In the genomic region with DNA sequence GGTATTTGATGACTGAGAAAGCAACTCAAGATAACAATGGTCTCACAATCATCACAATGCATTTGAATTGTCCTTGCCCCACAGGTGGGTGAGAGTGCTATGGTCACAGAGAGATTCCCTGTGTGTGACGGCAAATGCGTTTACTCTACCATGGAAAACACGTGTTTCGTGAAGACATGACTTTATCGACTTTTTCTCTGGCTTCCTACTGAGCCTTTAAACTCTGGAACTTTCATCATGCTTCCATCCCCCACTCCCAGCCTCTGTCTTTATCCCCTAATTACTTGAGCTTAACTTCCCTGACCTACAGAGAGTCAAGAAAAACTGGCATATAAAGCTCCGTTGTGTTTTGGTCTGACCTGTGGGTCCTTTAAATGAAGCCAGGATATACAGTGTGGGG, we compare ENCODE assay signal across 20 cellular contexts.
A peak's percentile ranks its signal among the peaks of the same experiment; 100 is the strongest.
DNase-seq lines count a peak whose midpoint lies in the region; ATAC-seq and TF ChIP-seq lines count a peak whose summit lies in the region.
"Had no signal": no experiment of that assay in that cellular context is flagged by ENCODE, and none has a peak within 500 bp of the region (broad histone marks: within the 10 kb centered on the region; RNA-seq: fewer than 3 reads in every experiment).

No MANE protein-coding gene starts in this region.

- H3K4me3 ChIP-seq in GM23338 (no peak overlapping the region), lower lobe of right lung (no peak overlapping the region)
- H3K4me3 ChIP-seq: A549, Peyer's patch had no signal

- no peaks in the 10 kb centered on the region for H3K79me2 ChIP-seq in GM23338 (replicated peaks; ENCODE audit: insufficient read depth)

- H3K36me3 Mint-ChIP-seq in GM23338 (ENCODE audit: low read depth), result no peaks in the 10 kb centered on the region; the same call in 2 of the 3 replicates
- peaks cover 5% of the 10 kb centered on the region for H3K36me3 Mint-ChIP-seq in nephron progenitor cell (ENCODE audit: low read depth)

- H3K27ac Mint-ChIP-seq in GM23338 (peak overlapping the region; percentile 45; the same call in 1 of the 2 replicates), nephron progenitor cell (peak overlapping the region; percentile 52)
- H3K27ac Mint-ChIP-seq: IgD-negative memory B cell had no signal

- DNase-seq in GM23338 (ENCODE audit: low spot score) (peak; percentile 43), NCI-H82 treated with DMSO at 0.1 percent for 48 hours (lab: John Stamatoyannopoulos, UW; ENCODE audit: unreplicated experiment) (peak; percentile 66), iPS DF 19.7 (ENCODE audit: low read depth, low spot score) (peak; percentile 9), nephron progenitor cell (no peak), lower lobe of right lung (no peak), NCI-H146 (lab: John Stamatoyannopoulos, UW) (no peak)
- DNase-seq: DMS153, EL, MV-4-11, NCI-H1417 treated with DMSO at 0.1 percent for 48 hours, NCI-H2029 treated with DMSO at 0.1 percent for 48 hours, NCI-H526, Peyer's patch, Right ventricle myocardium superior, SK-N-SH had no signal

- peak overlapping the region; percentile 33 for H3K4me2 ChIP-seq in GM23338
- H3K4me2 ChIP-seq: A549, SK-N-SH had no signal

- H3F3A ChIP-seq in GM23338 (replicated peaks; ENCODE audit: low read depth), result no peaks in the 10 kb centered on the region

- no peaks in the 10 kb centered on the region for H4K20me1 ChIP-seq in GM23338 (replicated peaks; ENCODE audit: insufficient read depth)

- peak overlapping the region; percentile 23; the same call in 1 of the 3 replicates for H3K4me3 Mint-ChIP-seq in GM23338
- peak overlapping the region; percentile 63 for H3K4me3 Mint-ChIP-seq in nephron progenitor cell
- H3K4me3 Mint-ChIP-seq: IgD-negative memory B cell had no signal

- H3K4me1 ChIP-seq in GM23338 (ENCODE audit: insufficient read depth) (peaks cover 14% of the 10 kb centered on the region), lower lobe of right lung (no peaks in the 10 kb centered on the region)
- H3K4me1 ChIP-seq: A549, Peyer's patch had no signal

- no peak for TF ChIP-seq CTCF in GM23338 (conservative IDR thresholded peaks at IDR 0.05; ENCODE audit: low read depth in 2 of 2)
- no peak for TF ChIP-seq CTCF in nephron progenitor cell (IDR thresholded peaks at IDR 0.05)
- no peak for TF ChIP-seq CTCF in lower lobe of right lung (IDR thresholded peaks at IDR 0.05)

- H3K9me2 ChIP-seq in GM23338 (ENCODE audit: insufficient read depth), result peaks cover 3% of the 10 kb centered on the region; the same call in 1 of the 2 replicates
- H3K9me2 ChIP-seq: SK-N-SH had no signal

- ATAC-seq in GM23338 (peak; percentile 90), lower lobe of right lung (no peak), GM21360 (IDR thresholded peaks at IDR 0.05; ENCODE audit: unreplicated experiment) (no peak), HG02623 (IDR thresholded peaks at IDR 0.05; ENCODE audit: unreplicated experiment) (no peak)
- ATAC-seq: A549 had no signal

- H3K4me1 Mint-ChIP-seq in GM23338 (peaks cover 26% of the 10 kb centered on the region), nephron progenitor cell (peaks cover 72% of the 10 kb centered on the region)
- H3K4me1 Mint-ChIP-seq: IgD-negative memory B cell had no signal

- H3K27ac ChIP-seq in GM23338 (ENCODE audit: low read depth) (no peak overlapping the region), lower lobe of right lung (no peak overlapping the region)
- H3K27ac ChIP-seq: A549, C4-2B, Peyer's patch had no signal

- H3K9me3 ChIP-seq in lower lobe of right lung, result no peaks in the 10 kb centered on the region
- H3K9me3 ChIP-seq: A549, Peyer's patch, SK-N-SH had no signal

- intact Hi-C loops in lower lobe of right lung (cut with DNase I), result no loop called here

- H3K9me3 Mint-ChIP-seq in GM23338 (peaks cover 3% of the 10 kb centered on the region; the same call in 1 of the 3 replicates), nephron progenitor cell (peaks cover 9% of the 10 kb centered on the region)

- no peaks in the 10 kb centered on the region for H3K36me3 ChIP-seq in GM23338 (ENCODE audit: insufficient read depth)
- H3K36me3 ChIP-seq in lower lobe of right lung, result no peaks in the 10 kb centered on the region
- H3K36me3 ChIP-seq: Peyer's patch had no signal

- no peak overlapping the region for H2AFZ ChIP-seq in GM23338

- H3K27me3 ChIP-seq in GM23338 (ENCODE audit: insufficient read depth) (no peaks in the 10 kb centered on the region), lower lobe of right lung (ENCODE audit: low read depth) (no peaks in the 10 kb centered on the region)
- H3K27me3 ChIP-seq: Peyer's patch had no signal

- H3K27me3 Mint-ChIP-seq in GM23338 (ENCODE audit: insufficient read depth, low read depth, poor library complexity) (peaks cover 2% of the 10 kb centered on the region), nephron progenitor cell (ENCODE audit: low read depth, poor library complexity) (no peaks in the 10 kb centered on the region)

TF ChIP-seq in GM23338, 12 proteins besides CTCF, POLR2A, EP300 and RAD21:
- peak; percentile 53 for TF ChIP-seq CREB1 (CRISPR knock-in tag; IDR thresholded peaks at IDR 0.05; ENCODE audit: low read depth)
- TF ChIP-seq, protein P1, sequence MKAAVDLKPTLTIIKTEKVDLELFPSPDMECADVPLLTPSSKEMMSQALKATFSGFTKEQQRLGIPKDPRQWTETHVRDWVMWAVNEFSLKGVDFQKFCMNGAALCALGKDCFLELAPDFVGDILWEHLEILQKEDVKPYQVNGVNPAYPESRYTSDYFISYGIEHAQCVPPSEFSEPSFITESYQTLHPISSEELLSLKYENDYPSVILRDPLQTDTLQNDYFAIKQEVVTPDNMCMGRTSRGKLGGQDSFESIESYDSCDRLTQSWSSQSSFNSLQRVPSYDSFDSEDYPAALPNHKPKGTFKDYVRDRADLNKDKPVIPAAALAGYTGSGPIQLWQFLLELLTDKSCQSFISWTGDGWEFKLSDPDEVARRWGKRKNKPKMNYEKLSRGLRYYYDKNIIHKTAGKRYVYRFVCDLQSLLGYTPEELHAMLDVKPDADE (IDR thresholded peaks at IDR 0.05), result no peak
- no peak for TF ChIP-seq POLR2AphosphoS5 (IDR thresholded peaks at IDR 0.05; ENCODE audit: low read depth)
- no peak for TF ChIP-seq EZH2phosphoT487 (IDR thresholded peaks at IDR 0.05; ENCODE audit: unreplicated experiment)
- no peak for TF ChIP-seq STAT1 (IDR thresholded peaks at IDR 0.05; ENCODE audit: unreplicated experiment)
- TF ChIP-seq, protein P2, sequence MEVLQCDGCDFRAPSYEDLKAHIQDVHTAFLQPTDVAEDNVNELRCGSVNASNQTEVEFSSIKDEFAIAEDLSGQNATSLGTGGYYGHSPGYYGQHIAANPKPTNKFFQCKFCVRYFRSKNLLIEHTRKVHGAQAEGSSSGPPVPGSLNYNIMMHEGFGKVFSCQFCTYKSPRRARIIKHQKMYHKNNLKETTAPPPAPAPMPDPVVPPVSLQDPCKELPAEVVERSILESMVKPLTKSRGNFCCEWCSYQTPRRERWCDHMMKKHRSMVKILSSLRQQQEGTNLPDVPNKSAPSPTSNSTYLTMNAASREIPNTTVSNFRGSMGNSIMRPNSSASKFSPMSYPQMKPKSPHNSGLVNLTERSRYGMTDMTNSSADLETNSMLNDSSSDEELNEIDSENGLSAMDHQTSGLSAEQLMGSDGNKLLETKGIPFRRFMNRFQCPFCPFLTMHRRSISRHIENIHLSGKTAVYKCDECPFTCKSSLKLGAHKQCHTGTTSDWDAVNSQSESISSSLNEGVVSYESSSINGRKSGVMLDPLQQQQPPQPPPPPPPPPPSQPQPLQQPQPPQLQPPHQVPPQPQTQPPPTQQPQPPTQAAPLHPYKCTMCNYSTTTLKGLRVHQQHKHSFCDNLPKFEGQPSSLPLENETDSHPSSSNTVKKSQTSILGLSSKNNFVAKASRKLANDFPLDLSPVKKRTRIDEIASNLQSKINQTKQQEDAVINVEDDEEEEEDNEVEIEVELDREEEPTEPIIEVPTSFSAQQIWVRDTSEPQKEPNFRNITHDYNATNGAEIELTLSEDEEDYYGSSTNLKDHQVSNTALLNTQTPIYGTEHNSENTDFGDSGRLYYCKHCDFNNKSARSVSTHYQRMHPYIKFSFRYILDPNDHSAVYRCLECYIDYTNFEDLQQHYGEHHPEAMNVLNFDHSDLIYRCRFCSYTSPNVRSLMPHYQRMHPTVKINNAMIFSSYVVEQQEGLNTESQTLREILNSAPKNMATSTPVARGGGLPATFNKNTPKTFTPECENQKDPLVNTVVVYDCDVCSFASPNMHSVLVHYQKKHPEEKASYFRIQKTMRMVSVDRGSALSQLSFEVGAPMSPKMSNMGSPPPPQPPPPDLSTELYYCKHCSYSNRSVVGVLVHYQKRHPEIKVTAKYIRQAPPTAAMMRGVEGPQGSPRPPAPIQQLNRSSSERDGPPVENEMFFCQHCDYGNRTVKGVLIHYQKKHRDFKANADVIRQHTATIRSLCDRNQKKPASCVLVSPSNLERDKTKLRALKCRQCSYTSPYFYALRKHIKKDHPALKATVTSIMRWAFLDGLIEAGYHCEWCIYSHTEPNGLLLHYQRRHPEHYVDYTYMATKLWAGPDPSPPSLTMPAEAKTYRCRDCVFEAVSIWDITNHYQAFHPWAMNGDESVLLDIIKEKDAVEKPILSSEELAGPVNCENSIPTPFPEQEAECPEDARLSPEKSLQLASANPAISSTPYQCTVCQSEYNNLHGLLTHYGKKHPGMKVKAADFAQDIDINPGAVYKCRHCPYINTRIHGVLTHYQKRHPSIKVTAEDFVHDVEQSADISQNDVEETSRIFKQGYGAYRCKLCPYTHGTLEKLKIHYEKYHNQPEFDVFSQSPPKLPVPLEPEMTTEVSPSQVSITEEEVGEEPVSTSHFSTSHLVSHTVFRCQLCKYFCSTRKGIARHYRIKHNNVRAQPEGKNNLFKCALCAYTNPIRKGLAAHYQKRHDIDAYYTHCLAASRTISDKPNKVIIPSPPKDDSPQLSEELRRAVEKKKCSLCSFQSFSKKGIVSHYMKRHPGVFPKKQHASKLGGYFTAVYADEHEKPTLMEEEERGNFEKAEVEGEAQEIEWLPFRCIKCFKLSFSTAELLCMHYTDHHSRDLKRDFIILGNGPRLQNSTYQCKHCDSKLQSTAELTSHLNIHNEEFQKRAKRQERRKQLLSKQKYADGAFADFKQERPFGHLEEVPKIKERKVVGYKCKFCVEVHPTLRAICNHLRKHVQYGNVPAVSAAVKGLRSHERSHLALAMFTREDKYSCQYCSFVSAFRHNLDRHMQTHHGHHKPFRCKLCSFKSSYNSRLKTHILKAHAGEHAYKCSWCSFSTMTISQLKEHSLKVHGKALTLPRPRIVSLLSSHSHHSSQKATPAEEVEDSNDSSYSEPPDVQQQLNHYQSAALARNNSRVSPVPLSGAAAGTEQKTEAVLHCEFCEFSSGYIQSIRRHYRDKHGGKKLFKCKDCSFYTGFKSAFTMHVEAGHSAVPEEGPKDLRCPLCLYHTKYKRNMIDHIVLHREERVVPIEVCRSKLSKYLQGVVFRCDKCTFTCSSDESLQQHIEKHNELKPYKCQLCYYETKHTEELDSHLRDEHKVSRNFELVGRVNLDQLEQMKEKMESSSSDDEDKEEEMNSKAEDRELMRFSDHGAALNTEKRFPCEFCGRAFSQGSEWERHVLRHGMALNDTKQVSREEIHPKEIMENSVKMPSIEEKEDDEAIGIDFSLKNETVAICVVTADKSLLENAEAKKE (CRISPR knock-in tag; IDR thresholded peaks at IDR 0.05), result no peak
- no peak for TF ChIP-seq EZH2 (IDR thresholded peaks at IDR 0.05; ENCODE audit: low read depth, unreplicated experiment)

Comparison
In these comparisons a context has a peak if more than half of its experiments do, and no peak if none do; other contexts are left out.
1. DNase-seq: peak in GM23338 (single experiment), NCI-H82 treated with DMSO at 0.1 percent for 48 hours (single experiment) and iPS DF 19.7 (single experiment); none in nephron progenitor cell (single experiment), lower lobe of right lung (single experiment) and NCI-H146 (single experiment).